Comparison of ENCODE assay signal across 17 cellular contexts in genomic region chr4:15890246-15890829, GRCh38.
"Had no signal": no experiment of that assay in that cellular context is flagged by ENCODE, and none has a peak within 500 bp of the region (broad histone marks: within the 10 kb centered on the region; RNA-seq: fewer than 3 reads in every experiment).

No MANE protein-coding gene starts in this region.

- DNase-seq: activated CD4-positive, alpha-beta T cell treated with anti-CD3 and anti-CD28 coated beads, Interleukin-2, amount 10 ng/mL, durations not matched to agents 24 days and 14 days; activated CD8-positive, alpha-beta T cell treated with anti-CD3 and anti-CD28 coated beads for 36 hours; activated naive CD4-positive, alpha-beta T cell treated with Interleukin-2 at 50 U/mL for 16 hours; activated naive CD8-positive, alpha-beta T cell treated with anti-CD3 and anti-CD28 coated beads, Interleukin-2, amount 10 ng/mL, durations not matched to agents 7 days and 5 days; activated T-cell treated with anti-CD3 and anti-CD28 coated beads, Interleukin-2, amount 50 U/mL, for 1 hour; caudate nucleus; dorsolateral prefrontal cortex; foreskin fibroblast; hypothalamus; kidney; left lung; mammary epithelial cell; stimulated activated CD4-positive, alpha-beta T cell treated with anti-CD3 and anti-CD28 coated beads, Interleukin-1b, Interleukin-23, amount 100 ng/mL, for 48 hours; stimulated activated CD8-positive, alpha-beta memory T cell treated with anti-CD3 and anti-CD28 coated beads, Interleukin-4, amount 100 ng/mL, for 48 hours; stomach; T-helper 9 cell had no signal

- H3K9me3 ChIP-seq: left lung, stomach had no signal

- FAIRE-seq: kidney had no signal

- H3K4me1 ChIP-seq: left lung had no signal

- H3K36me3 ChIP-seq: left lung, stomach had no signal

- H3K27ac ChIP-seq: dorsolateral prefrontal cortex, left lung, stomach had no signal

- ATAC-seq: activated CD8-positive, alpha-beta T cell treated with anti-CD3 and anti-CD28 coated beads for 36 hours; activated T-helper 17 cell treated with anti-CD3 and anti-CD28 coated beads, Interleukin-2, amount 50 U/mL, for 72 hours; left lung had no signal

- H3K4me3 ChIP-seq: dorsolateral prefrontal cortex, left lung, stomach had no signal

- H3K27me3 ChIP-seq: left lung had no signal
